22 cellular contexts compared by ENCODE assay signal in genomic region chr6:35512740-35513139, GRCh38. TPM values are rescaled to one million over a fixed set of nuclear protein-coding genes. Genes with fewer than 3 reads are reported as not detected.
DNase-seq lines count a peak whose midpoint lies in the region; ATAC-seq and TF ChIP-seq lines count a peak whose summit lies in the region.
"Had no signal": no experiment of that assay in that cellular context is flagged by ENCODE, and none has a peak within 500 bp of the region (broad histone marks: within the 10 kb centered on the region; RNA-seq: fewer than 3 reads in every experiment).

TSS of gene TULP1 (minus strand) at chr6:35512896. CDS start at chr6:35512858, 38 bp downstream.

- TF ChIP-seq CTCF in WTC11 (IDR thresholded peaks at IDR 0.05): no peak
- TF ChIP-seq CTCF in sigmoid colon (IDR thresholded peaks at IDR 0.05): no peak
- TF ChIP-seq CTCF in CD4-positive, alpha-beta T cell (IDR thresholded peaks at IDR 0.05): no peak

- peak within 1 kb of the TSS; percentile 60 for H3K4me3 Mint-ChIP-seq in WTC11
- no peak within 1 kb of the TSS for H3K4me3 Mint-ChIP-seq in CD4-positive, alpha-beta T cell
- H3K4me3 Mint-ChIP-seq: activated naive CD8-positive, alpha-beta T cell treated with anti-CD3 and anti-CD28 coated beads, Interleukin-2, amount 10 ng/mL, durations not matched to agents 7 days and 5 days had no signal

- peaks cover 30% of the 10 kb centered on the region for H3K4me1 Mint-ChIP-seq in WTC11
- no peaks in the 10 kb centered on the region for H3K4me1 Mint-ChIP-seq in CD4-positive, alpha-beta T cell (ENCODE audit: low read depth)

- H3K27ac Mint-ChIP-seq in WTC11: no peak within 1 kb of the TSS
- H3K27ac Mint-ChIP-seq in CD4-positive, alpha-beta T cell: no peak within 1 kb of the TSS
- H3K27ac Mint-ChIP-seq: activated naive CD8-positive, alpha-beta T cell treated with anti-CD3 and anti-CD28 coated beads, Interleukin-2, amount 10 ng/mL, durations not matched to agents 7 days and 5 days had no signal

- peak within 1 kb of the TSS; percentile 39; the same call in 1 of the 2 replicates for H3K4me3 ChIP-seq in H7 (ENCODE audit: insufficient read depth, low read depth, low read length)
- H3K4me3 ChIP-seq in iPS-18c (ENCODE audit: insufficient read depth, low read depth, low read length): peak within 1 kb of the TSS; percentile 43; the same call in 1 of the 2 replicates
- peak within 1 kb of the TSS in 3 of 4 donors; percentile 7 to 32 (median 22) for H3K4me3 ChIP-seq in sigmoid colon
- H3K4me3 ChIP-seq: lung, upper lobe of right lung had no signal

- intact Hi-C loops in sigmoid colon (cut with DNase I): no loop called here
- intact Hi-C loops in CD4-positive, alpha-beta T cell (cut with DNase I, micrococcal nuclease): no loop called here

- H3K9me3 Mint-ChIP-seq in WTC11: no peaks in the 10 kb centered on the region
- H3K9me3 Mint-ChIP-seq in CD4-positive, alpha-beta T cell: no peaks in the 10 kb centered on the region
- H3K9me3 Mint-ChIP-seq: activated naive CD8-positive, alpha-beta T cell treated with anti-CD3 and anti-CD28 coated beads, Interleukin-2, amount 10 ng/mL, durations not matched to agents 7 days and 5 days had no signal

- peak; percentile 81 for DNase-seq in H7
- no peak for DNase-seq in WTC11 (ENCODE audit: low spot score)
- no peak for DNase-seq in sigmoid colon
- no peak for DNase-seq in CD4-positive, alpha-beta T cell
- no peak for DNase-seq in kidney tubule cell (ENCODE audit: low spot score)
- DNase-seq: activated CD4-positive, CD25-positive, alpha-beta regulatory T cell treated with anti-CD3 and anti-CD28 coated beads, Interleukin-2, amount 50 U/mL, for 72 hours; activated naive CD8-positive, alpha-beta T cell treated with anti-CD3 and anti-CD28 coated beads, Interleukin-2, amount 10 ng/mL, durations not matched to agents 7 days and 5 days; COR-L47; dermis blood vessel endothelial cell; KG1; NCI-H526; stimulated activated naive CD4-positive, alpha-beta T cell treated with Interleukin-2 at 50 U/mL for 16 hours; T1000; upper lobe of right lung had no signal

- no peaks in the 10 kb centered on the region for H3K36me3 Mint-ChIP-seq in WTC11
- no peaks in the 10 kb centered on the region for H3K36me3 Mint-ChIP-seq in CD4-positive, alpha-beta T cell (ENCODE audit: low read depth)
- H3K36me3 Mint-ChIP-seq: activated naive CD8-positive, alpha-beta T cell treated with anti-CD3 and anti-CD28 coated beads, Interleukin-2, amount 10 ng/mL, durations not matched to agents 7 days and 5 days had no signal

- H3K27ac ChIP-seq in sigmoid colon: no peak within 1 kb of the TSS
- H3K27ac ChIP-seq in CD4-positive, alpha-beta T cell (ENCODE audit: low read depth, low read length): no peak within 1 kb of the TSS
- H3K27ac ChIP-seq: epithelial cell of prostate, upper lobe of right lung had no signal

- TF ChIP-seq POLR2A in sigmoid colon (IDR thresholded peaks at IDR 0.05): no peak

- H3K27me3 Mint-ChIP-seq in WTC11 (ENCODE audit: low read depth): peaks cover 18% of the 10 kb centered on the region
- peaks cover 21% of the 10 kb centered on the region for H3K27me3 Mint-ChIP-seq in CD4-positive, alpha-beta T cell

- ATAC-seq in WTC11 (peak; percentile 56), HG02610 (IDR thresholded peaks at IDR 0.05; ENCODE audit: unreplicated experiment) (no peak)
- ATAC-seq in CD4-positive, alpha-beta T cell (ENCODE audit: poor library complexity): no peak
- ATAC-seq: upper lobe of right lung had no signal

- H3K36me3 ChIP-seq in H7 (replicated peaks; ENCODE audit: control insufficient read depth, insufficient read depth, low read length) (no peaks in the 10 kb centered on the region), sigmoid colon (no peaks in the 10 kb centered on the region)
- H3K36me3 ChIP-seq: upper lobe of right lung had no signal

- CTCF ChIA-PET in WTC11 (lab: Charles Lee): interaction anchor here (1.4 kb wide), 1 partner anchor 10 kb away, joined by 8 read pairs; no protein-coding TSS in a partner anchor
- CTCF ChIA-PET in CD4-positive, alpha-beta T cell (lab: Charles Lee): interaction anchor here (1.2 kb wide), 1 partner anchor 10 kb away, joined by 3 read pairs; no protein-coding TSS in a partner anchor

- H3K27me3 ChIP-seq in H7 (ENCODE audit: control insufficient read depth, insufficient read depth, low read length): peaks cover 4% of the 10 kb centered on the region; the same call in 1 of the 2 replicates
- H3K27me3 ChIP-seq in sigmoid colon: peaks cover 12 to 57% (median 26%) of the 10 kb centered on the region in 3 donors
- H3K27me3 ChIP-seq in CD4-positive, alpha-beta T cell (ENCODE audit: control insufficient read depth, insufficient read depth, low read length): peaks cover 17% of the 10 kb centered on the region

- WGBS in sigmoid colon, 2 donors: 84 to 87% methylated on average over 10 of the region's 10 CpGs

- TF ChIP-seq EP300 in sigmoid colon (IDR thresholded peaks at IDR 0.05): no peak

- H3K4me1 ChIP-seq in sigmoid colon: peaks cover 0 to 11% (median 10%) of the 10 kb centered on the region in 4 donors
- H3K4me1 ChIP-seq: upper lobe of right lung had no signal

- H3K9me3 ChIP-seq in iPS-18c (ENCODE audit: control insufficient read depth, insufficient read depth, low read length): no peaks in the 10 kb centered on the region
- no peaks in the 10 kb centered on the region for H3K9me3 ChIP-seq in sigmoid colon
- H3K9me3 ChIP-seq in CD4-positive, alpha-beta T cell (ENCODE audit: control insufficient read depth, low read length): no peaks in the 10 kb centered on the region
- H3K9me3 ChIP-seq: upper lobe of right lung had no signal

- POLR2A ChIA-PET in WTC11 (lab: Charles Lee): interaction anchor here (0.6 kb wide), 1 partner anchor 244 kb away, joined by 7 read pairs; no protein-coding TSS in a partner anchor
- POLR2A ChIA-PET in CD4-positive, alpha-beta T cell (lab: Charles Lee): no interaction called here

TF ChIP-seq in WTC11, 78 proteins besides CTCF, POLR2A, EP300 and RAD21 (continues in another document):
- no peak for TF ChIP-seq NFYB (CRISPR knock-in tag; conservative IDR thresholded peaks at IDR 0.05; ENCODE audit: low read depth)
- TF ChIP-seq, protein P1, sequence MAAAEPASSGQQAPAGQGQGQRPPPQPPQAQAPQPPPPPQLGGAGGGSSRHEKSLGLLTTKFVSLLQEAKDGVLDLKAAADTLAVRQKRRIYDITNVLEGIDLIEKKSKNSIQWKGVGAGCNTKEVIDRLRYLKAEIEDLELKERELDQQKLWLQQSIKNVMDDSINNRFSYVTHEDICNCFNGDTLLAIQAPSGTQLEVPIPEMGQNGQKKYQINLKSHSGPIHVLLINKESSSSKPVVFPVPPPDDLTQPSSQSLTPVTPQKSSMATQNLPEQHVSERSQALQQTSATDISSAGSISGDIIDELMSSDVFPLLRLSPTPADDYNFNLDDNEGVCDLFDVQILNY (CRISPR knock-in tag; IDR thresholded peaks at IDR 0.05): no peak
- TF ChIP-seq CREM (CRISPR knock-in tag; IDR thresholded peaks at IDR 0.05): no peak
- TF ChIP-seq, protein P2, sequence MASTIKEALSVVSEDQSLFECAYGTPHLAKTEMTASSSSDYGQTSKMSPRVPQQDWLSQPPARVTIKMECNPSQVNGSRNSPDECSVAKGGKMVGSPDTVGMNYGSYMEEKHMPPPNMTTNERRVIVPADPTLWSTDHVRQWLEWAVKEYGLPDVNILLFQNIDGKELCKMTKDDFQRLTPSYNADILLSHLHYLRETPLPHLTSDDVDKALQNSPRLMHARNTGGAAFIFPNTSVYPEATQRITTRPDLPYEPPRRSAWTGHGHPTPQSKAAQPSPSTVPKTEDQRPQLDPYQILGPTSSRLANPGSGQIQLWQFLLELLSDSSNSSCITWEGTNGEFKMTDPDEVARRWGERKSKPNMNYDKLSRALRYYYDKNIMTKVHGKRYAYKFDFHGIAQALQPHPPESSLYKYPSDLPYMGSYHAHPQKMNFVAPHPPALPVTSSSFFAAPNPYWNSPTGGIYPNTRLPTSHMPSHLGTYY (CRISPR knock-in tag; IDR thresholded peaks at IDR 0.05): no peak
- TF ChIP-seq, protein P3, sequence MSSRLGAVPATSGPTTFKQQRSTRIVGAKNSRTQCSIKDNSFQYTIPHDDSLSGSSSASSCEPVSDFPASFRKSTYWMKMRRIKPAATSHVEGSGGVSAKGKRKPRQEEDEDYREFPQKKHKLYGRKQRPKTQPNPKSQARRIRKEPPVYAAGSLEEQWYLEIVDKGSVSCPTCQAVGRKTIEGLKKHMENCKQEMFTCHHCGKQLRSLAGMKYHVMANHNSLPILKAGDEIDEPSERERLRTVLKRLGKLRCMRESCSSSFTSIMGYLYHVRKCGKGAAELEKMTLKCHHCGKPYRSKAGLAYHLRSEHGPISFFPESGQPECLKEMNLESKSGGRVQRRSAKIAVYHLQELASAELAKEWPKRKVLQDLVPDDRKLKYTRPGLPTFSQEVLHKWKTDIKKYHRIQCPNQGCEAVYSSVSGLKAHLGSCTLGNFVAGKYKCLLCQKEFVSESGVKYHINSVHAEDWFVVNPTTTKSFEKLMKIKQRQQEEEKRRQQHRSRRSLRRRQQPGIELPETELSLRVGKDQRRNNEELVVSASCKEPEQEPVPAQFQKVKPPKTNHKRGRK (CRISPR knock-in tag; IDR thresholded peaks at IDR 0.05; ENCODE audit: borderline replicate concordance): no peak
- no peak for TF ChIP-seq MXD4 (CRISPR knock-in tag; IDR thresholded peaks at IDR 0.05; ENCODE audit: borderline replicate concordance)
- TF ChIP-seq TEAD1 (CRISPR knock-in tag; IDR thresholded peaks at IDR 0.05): no peak
- no peak for TF ChIP-seq ATF3 (CRISPR knock-in tag; conservative IDR thresholded peaks at IDR 0.05)
- no peak for TF ChIP-seq FOXJ3 (CRISPR knock-in tag; IDR thresholded peaks at IDR 0.05; ENCODE audit: borderline replicate concordance)
- no peak for TF ChIP-seq RELA (CRISPR knock-in tag; IDR thresholded peaks at IDR 0.05; ENCODE audit: borderline replicate concordance)
- TF ChIP-seq, protein P4, sequence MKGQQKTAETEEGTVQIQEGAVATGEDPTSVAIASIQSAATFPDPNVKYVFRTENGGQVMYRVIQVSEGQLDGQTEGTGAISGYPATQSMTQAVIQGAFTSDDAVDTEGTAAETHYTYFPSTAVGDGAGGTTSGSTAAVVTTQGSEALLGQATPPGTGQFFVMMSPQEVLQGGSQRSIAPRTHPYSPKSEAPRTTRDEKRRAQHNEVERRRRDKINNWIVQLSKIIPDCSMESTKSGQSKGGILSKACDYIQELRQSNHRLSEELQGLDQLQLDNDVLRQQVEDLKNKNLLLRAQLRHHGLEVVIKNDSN (CRISPR knock-in tag; IDR thresholded peaks at IDR 0.05): no peak
- no peak for TF ChIP-seq ZBTB21 (CRISPR knock-in tag; IDR thresholded peaks at IDR 0.05; ENCODE audit: borderline replicate concordance)
- TF ChIP-seq SOX15 (CRISPR knock-in tag; IDR thresholded peaks at IDR 0.05): no peak

RNA-seq across cellular contexts. Expression of gene TULP1, which starts in this region (rescaled TPM):
- 0.55 and 1.3 TPM in 2 replicates for total RNA-seq in H7 (2014; rRNA removed; shearing (Covaris generic))
- total RNA-seq in WTC11 (2021) (2.9 to 4.3 TPM (median 3.4 TPM) in 3 replicates), sigmoid colon (not detected)
- not detected for polyA plus RNA-seq in sigmoid colon
- total RNA-seq in CD4-positive, alpha-beta T cell: not detected
- total RNA-seq: activated naive CD8-positive, alpha-beta T cell treated with anti-CD3 and anti-CD28 coated beads, Interleukin-2, amount 10 ng/mL, durations not matched to agents 7 days and 5 days; dermis blood vessel endothelial cell; frontal cortex; H4; SK-MEL-5; upper lobe of right lung had no signal
- polyA plus RNA-seq: neural cell had no signal
